2 cellular contexts compared by ENCODE assay signal in the genomic region with DNA sequence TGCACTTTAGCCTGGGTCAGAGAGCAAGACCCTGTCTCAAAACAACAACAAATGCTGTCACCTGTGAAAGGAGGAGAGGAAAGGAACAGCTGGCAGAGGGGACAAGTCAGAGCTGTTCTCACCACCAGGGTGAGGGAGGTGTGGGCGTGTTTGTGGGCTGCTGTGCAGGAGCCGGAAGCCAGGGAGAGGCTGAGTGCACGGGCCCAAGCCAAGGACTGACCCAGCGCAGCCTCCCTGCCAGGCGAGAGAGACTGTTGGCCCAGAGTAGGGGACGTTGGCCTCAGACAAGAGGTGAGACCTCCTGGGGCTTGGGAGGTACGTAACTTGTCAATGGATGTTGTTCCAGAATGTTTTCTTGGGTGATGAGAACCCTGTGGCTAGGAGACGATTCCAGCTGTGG.
A peak's percentile ranks its signal among the peaks of the same experiment; 100 is the strongest.
TF ChIP-seq lines count a peak whose summit lies in the region.

No MANE protein-coding gene starts in this region.

TF ChIP-seq in Ishikawa, 13 proteins besides CTCF, POLR2A, EP300 and RAD21:
- TF ChIP-seq EGR1 (IDR thresholded peaks at IDR 0.05) (0 out of 2 replicates have a peak, but pooled peaks have one; percentile 21), NFIC (IDR thresholded peaks at IDR 0.05) (no peak), FOXM1 (IDR thresholded peaks at IDR 0.05; ENCODE audit: borderline replicate concordance, low read depth) (no peak)

TF ChIP-seq in K562, 482 proteins besides CTCF, POLR2A, EP300 and RAD21:
- no peak for TF ChIP-seq FUS (optimal IDR thresholded peaks at IDR 0.05; ENCODE audit: low read depth, low read length)
- no peak for TF ChIP-seq MECOM (CRISPR knock-in tag; IDR thresholded peaks at IDR 0.05)
- TF ChIP-seq EP400 (IDR thresholded peaks at IDR 0.05) = no peak
- TF ChIP-seq, protein P1, sequence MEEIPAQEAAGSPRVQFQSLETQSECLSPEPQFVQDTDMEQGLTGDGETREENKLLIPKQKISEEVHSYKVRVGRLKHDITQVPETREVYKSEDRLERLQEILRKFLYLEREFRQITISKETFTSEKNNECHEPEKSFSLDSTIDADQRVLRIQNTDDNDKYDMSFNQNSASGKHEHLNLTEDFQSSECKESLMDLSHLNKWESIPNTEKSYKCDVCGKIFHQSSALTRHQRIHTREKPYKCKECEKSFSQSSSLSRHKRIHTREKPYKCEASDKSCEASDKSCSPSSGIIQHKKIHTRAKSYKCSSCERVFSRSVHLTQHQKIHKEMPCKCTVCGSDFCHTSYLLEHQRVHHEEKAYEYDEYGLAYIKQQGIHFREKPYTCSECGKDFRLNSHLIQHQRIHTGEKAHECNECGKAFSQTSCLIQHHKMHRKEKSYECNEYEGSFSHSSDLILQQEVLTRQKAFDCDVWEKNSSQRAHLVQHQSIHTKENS (CRISPR knock-in tag; IDR thresholded peaks at IDR 0.05) = no peak
- TF ChIP-seq SUPT5H (IDR thresholded peaks at IDR 0.05) = no peak
- no peak for TF ChIP-seq ZNF830 (CRISPR knock-in tag; IDR thresholded peaks at IDR 0.05)
- no peak for TF ChIP-seq PML (IDR thresholded peaks at IDR 0.05; ENCODE audit: low read length)
- no peak for TF ChIP-seq SLC30A9 (CRISPR knock-in tag; IDR thresholded peaks at IDR 0.05)
- TF ChIP-seq CHD4 (IDR thresholded peaks at IDR 0.05; ENCODE audit: insufficient read depth, insufficient replicate concordance, low read depth, low read length, poor library complexity, severe bottlenecking) = no peak
- TF ChIP-seq, protein P2, sequence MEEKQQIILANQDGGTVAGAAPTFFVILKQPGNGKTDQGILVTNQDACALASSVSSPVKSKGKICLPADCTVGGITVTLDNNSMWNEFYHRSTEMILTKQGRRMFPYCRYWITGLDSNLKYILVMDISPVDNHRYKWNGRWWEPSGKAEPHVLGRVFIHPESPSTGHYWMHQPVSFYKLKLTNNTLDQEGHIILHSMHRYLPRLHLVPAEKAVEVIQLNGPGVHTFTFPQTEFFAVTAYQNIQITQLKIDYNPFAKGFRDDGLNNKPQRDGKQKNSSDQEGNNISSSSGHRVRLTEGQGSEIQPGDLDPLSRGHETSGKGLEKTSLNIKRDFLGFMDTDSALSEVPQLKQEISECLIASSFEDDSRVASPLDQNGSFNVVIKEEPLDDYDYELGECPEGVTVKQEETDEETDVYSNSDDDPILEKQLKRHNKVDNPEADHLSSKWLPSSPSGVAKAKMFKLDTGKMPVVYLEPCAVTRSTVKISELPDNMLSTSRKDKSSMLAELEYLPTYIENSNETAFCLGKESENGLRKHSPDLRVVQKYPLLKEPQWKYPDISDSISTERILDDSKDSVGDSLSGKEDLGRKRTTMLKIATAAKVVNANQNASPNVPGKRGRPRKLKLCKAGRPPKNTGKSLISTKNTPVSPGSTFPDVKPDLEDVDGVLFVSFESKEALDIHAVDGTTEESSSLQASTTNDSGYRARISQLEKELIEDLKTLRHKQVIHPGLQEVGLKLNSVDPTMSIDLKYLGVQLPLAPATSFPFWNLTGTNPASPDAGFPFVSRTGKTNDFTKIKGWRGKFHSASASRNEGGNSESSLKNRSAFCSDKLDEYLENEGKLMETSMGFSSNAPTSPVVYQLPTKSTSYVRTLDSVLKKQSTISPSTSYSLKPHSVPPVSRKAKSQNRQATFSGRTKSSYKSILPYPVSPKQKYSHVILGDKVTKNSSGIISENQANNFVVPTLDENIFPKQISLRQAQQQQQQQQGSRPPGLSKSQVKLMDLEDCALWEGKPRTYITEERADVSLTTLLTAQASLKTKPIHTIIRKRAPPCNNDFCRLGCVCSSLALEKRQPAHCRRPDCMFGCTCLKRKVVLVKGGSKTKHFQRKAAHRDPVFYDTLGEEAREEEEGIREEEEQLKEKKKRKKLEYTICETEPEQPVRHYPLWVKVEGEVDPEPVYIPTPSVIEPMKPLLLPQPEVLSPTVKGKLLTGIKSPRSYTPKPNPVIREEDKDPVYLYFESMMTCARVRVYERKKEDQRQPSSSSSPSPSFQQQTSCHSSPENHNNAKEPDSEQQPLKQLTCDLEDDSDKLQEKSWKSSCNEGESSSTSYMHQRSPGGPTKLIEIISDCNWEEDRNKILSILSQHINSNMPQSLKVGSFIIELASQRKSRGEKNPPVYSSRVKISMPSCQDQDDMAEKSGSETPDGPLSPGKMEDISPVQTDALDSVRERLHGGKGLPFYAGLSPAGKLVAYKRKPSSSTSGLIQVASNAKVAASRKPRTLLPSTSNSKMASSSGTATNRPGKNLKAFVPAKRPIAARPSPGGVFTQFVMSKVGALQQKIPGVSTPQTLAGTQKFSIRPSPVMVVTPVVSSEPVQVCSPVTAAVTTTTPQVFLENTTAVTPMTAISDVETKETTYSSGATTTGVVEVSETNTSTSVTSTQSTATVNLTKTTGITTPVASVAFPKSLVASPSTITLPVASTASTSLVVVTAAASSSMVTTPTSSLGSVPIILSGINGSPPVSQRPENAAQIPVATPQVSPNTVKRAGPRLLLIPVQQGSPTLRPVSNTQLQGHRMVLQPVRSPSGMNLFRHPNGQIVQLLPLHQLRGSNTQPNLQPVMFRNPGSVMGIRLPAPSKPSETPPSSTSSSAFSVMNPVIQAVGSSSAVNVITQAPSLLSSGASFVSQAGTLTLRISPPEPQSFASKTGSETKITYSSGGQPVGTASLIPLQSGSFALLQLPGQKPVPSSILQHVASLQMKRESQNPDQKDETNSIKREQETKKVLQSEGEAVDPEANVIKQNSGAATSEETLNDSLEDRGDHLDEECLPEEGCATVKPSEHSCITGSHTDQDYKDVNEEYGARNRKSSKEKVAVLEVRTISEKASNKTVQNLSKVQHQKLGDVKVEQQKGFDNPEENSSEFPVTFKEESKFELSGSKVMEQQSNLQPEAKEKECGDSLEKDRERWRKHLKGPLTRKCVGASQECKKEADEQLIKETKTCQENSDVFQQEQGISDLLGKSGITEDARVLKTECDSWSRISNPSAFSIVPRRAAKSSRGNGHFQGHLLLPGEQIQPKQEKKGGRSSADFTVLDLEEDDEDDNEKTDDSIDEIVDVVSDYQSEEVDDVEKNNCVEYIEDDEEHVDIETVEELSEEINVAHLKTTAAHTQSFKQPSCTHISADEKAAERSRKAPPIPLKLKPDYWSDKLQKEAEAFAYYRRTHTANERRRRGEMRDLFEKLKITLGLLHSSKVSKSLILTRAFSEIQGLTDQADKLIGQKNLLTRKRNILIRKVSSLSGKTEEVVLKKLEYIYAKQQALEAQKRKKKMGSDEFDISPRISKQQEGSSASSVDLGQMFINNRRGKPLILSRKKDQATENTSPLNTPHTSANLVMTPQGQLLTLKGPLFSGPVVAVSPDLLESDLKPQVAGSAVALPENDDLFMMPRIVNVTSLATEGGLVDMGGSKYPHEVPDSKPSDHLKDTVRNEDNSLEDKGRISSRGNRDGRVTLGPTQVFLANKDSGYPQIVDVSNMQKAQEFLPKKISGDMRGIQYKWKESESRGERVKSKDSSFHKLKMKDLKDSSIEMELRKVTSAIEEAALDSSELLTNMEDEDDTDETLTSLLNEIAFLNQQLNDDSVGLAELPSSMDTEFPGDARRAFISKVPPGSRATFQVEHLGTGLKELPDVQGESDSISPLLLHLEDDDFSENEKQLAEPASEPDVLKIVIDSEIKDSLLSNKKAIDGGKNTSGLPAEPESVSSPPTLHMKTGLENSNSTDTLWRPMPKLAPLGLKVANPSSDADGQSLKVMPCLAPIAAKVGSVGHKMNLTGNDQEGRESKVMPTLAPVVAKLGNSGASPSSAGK (IDR thresholded peaks at IDR 0.05) = no peak
- no peak for TF ChIP-seq ERF (CRISPR knock-in tag; IDR thresholded peaks at IDR 0.05)
- no peak for TF ChIP-seq BRD4 (IDR thresholded peaks at IDR 0.05)
- TF ChIP-seq, protein P3, sequence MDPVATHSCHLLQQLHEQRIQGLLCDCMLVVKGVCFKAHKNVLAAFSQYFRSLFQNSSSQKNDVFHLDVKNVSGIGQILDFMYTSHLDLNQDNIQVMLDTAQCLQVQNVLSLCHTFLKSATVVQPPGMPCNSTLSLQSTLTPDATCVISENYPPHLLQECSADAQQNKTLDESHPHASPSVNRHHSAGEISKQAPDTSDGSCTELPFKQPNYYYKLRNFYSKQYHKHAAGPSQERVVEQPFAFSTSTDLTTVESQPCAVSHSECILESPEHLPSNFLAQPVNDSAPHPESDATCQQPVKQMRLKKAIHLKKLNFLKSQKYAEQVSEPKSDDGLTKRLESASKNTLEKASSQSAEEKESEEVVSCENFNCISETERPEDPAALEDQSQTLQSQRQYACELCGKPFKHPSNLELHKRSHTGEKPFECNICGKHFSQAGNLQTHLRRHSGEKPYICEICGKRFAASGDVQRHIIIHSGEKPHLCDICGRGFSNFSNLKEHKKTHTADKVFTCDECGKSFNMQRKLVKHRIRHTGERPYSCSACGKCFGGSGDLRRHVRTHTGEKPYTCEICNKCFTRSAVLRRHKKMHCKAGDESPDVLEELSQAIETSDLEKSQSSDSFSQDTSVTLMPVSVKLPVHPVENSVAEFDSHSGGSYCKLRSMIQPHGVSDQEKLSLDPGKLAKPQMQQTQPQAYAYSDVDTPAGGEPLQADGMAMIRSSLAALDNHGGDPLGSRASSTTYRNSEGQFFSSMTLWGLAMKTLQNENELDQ (CRISPR knock-in tag; IDR thresholded peaks at IDR 0.05; ENCODE audit: borderline replicate concordance) = no peak
- TF ChIP-seq, protein P4, sequence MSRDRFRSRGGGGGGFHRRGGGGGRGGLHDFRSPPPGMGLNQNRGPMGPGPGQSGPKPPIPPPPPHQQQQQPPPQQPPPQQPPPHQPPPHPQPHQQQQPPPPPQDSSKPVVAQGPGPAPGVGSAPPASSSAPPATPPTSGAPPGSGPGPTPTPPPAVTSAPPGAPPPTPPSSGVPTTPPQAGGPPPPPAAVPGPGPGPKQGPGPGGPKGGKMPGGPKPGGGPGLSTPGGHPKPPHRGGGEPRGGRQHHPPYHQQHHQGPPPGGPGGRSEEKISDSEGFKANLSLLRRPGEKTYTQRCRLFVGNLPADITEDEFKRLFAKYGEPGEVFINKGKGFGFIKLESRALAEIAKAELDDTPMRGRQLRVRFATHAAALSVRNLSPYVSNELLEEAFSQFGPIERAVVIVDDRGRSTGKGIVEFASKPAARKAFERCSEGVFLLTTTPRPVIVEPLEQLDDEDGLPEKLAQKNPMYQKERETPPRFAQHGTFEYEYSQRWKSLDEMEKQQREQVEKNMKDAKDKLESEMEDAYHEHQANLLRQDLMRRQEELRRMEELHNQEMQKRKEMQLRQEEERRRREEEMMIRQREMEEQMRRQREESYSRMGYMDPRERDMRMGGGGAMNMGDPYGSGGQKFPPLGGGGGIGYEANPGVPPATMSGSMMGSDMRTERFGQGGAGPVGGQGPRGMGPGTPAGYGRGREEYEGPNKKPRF (IDR thresholded peaks at IDR 0.05; ENCODE audit: low read depth, low read length) = no peak
- no peak for TF ChIP-seq MXI1 (IDR thresholded peaks at IDR 0.05; ENCODE audit: low read depth, low read length)
- TF ChIP-seq ZNF695 (CRISPR knock-in tag; IDR thresholded peaks at IDR 0.05) = no peak
- TF ChIP-seq ETV1 (tag; conservative IDR thresholded peaks at IDR 0.05; ENCODE audit: low read depth) = no peak
- TF ChIP-seq GATA2 (CRISPR knock-in tag; IDR thresholded peaks at IDR 0.05) = no peak
